Comparison of ENCODE assay signal across 19 cellular contexts in genomic region chr3:121295966-121296365, GRCh38.
DNase-seq lines count a peak whose midpoint lies in the region; ATAC-seq, FAIRE-seq and TF ChIP-seq lines count a peak whose summit lies in the region.
"Had no signal": no experiment of that assay in that cellular context is flagged by ENCODE, and none has a peak within 500 bp of the region (broad histone marks: within the 10 kb centered on the region; RNA-seq: fewer than 3 reads in every experiment).

No MANE protein-coding gene starts in this region.

- no peaks in the 10 kb centered on the region for H3K4me1 ChIP-seq in mammary epithelial cell (ENCODE audit: insufficient read depth, low read length)
- H3K4me1 ChIP-seq: A549; BLaER1 treated with 17β-estradiol and CSF1 and Interleukin-3, amounts not matched to agents 10 nM and 100 nM; SJSA1 had no signal

- no peak overlapping the region for H2AFZ ChIP-seq in mammary epithelial cell (ENCODE audit: low read depth, low read length)

- CTCF ChIA-PET in mammary epithelial cell (lab: Charles Lee; ENCODE audit: low non-redundant PET) = no interaction called here

- H3K27me3 ChIP-seq in mammary epithelial cell (ENCODE audit: insufficient read depth, low read length) = no peaks in the 10 kb centered on the region
- H3K27me3 ChIP-seq: BLaER1 treated with 17β-estradiol and CSF1 and Interleukin-3, amounts not matched to agents 10 nM and 100 nM; SJSA1 had no signal

- intact Hi-C loops in mammary epithelial cell (cut with micrococcal nuclease) = no loop called here

- TF ChIP-seq CTCF in mammary epithelial cell (conservative IDR thresholded peaks at IDR 0.05 in 1 of 2, IDR thresholded peaks at IDR 0.05 in 1 of 2; ENCODE audit: extremely low read depth in 1 of 2, insufficient read depth in 1 of 2, low read depth in 1 of 2, low read length in 2 of 2) (no peak), fibroblast of villous mesenchyme (IDR thresholded peaks at IDR 0.05; ENCODE audit: insufficient read depth, low read depth, low read length) (no peak)

- no peak overlapping the region for H3K27ac ChIP-seq in mammary epithelial cell (ENCODE audit: insufficient read depth, low read depth, low read length)
- H3K27ac ChIP-seq: A549; BLaER1 treated with 17β-estradiol and CSF1 and Interleukin-3, amounts not matched to agents 10 nM and 100 nM; SJSA1 had no signal

- dilution Hi-C loops in mammary epithelial cell (cut with HindIII; ENCODE audit: low sequenced_read_pairs) = no loop called here

- in situ Hi-C loops in mammary epithelial cell (cut with MboI; ENCODE audit: low sequenced_read_pairs in 2 of 2) = no loop called here

- no peak overlapping the region for H3K9ac ChIP-seq in mammary epithelial cell (ENCODE audit: insufficient read depth, low read length)
- H3K9ac ChIP-seq: BLaER1 treated with 17β-estradiol and CSF1 and Interleukin-3, amounts not matched to agents 10 nM and 100 nM had no signal

- ATAC-seq in HG03520 (IDR thresholded peaks at IDR 0.05; ENCODE audit: unreplicated experiment) (no peak), HG03039 (IDR thresholded peaks at IDR 0.05; ENCODE audit: unreplicated experiment) (no peak)
- ATAC-seq: A549, GM12878 had no signal

- no peak for FAIRE-seq in HTR-8/SVneo (lab: Jason Lieb, UNC)
- FAIRE-seq: A549, D721Med, GM12878 had no signal

- H3K9me3 ChIP-seq in mammary epithelial cell (replicated peaks; ENCODE audit: insufficient read depth, low read length) = no peaks in the 10 kb centered on the region
- H3K9me3 ChIP-seq: A549, SJSA1 had no signal

- H3K4me2 ChIP-seq in mammary epithelial cell (ENCODE audit: insufficient read depth, low read depth, low read length) = no peak overlapping the region
- H3K4me2 ChIP-seq: A549; BLaER1 treated with 17β-estradiol and CSF1 and Interleukin-3, amounts not matched to agents 10 nM and 100 nM had no signal

- no TSS peak for BruUV-seq in mammary epithelial cell (replicated peaks; lab: Mats Ljungman, UMichigan)

- no peaks in the 10 kb centered on the region for H3K36me3 ChIP-seq in mammary epithelial cell (ENCODE audit: insufficient read depth, low read length)
- H3K36me3 ChIP-seq: BLaER1 treated with 17β-estradiol and CSF1 and Interleukin-3, amounts not matched to agents 10 nM and 100 nM; SJSA1 had no signal

- DNase-seq in EH (ENCODE audit: low read depth) (peak; percentile 23), HTR-8/SVneo (ENCODE audit: insufficient read length, low spot score) (peak; percentile 3), mammary epithelial cell (peak; percentile 1), fibroblast of villous mesenchyme (ENCODE audit: low read depth) (peak; percentile 31), NCI-H2107 (lab: John Stamatoyannopoulos, UW) (no peak)
- DNase-seq in activated CD8-positive, alpha-beta memory T cell treated with anti-CD3 and anti-CD28 coated beads, Interleukin-2, amount 50 U/mL, for 48 hours = no peak
- DNase-seq: CD8-positive, alpha-beta memory T cell; DMS79; GDM1; GOT3; NCI-H187 treated with DMSO at 0.1 percent for 48 hours; NCI-H526 treated with DMSO at 0.1 percent for 48 hours had no signal

- no peaks in the 10 kb centered on the region for H4K20me1 ChIP-seq in mammary epithelial cell (ENCODE audit: insufficient read depth, low read length)
- H4K20me1 ChIP-seq: BLaER1 treated with 17β-estradiol and CSF1 and Interleukin-3, amounts not matched to agents 10 nM and 100 nM had no signal

- H3K4me3 ChIP-seq in mammary epithelial cell (replicated peaks in 1 of 3; ENCODE audit: insufficient read depth in 1 of 3, low read depth in 2 of 3, low read length in 3 of 3) (no peak overlapping the region), fibroblast of villous mesenchyme (ENCODE audit: low read depth, low read length) (no peak overlapping the region)
- H3K4me3 ChIP-seq: A549; BLaER1 treated with 17β-estradiol and CSF1 and Interleukin-3, amounts not matched to agents 10 nM and 100 nM; GM12878; SJSA1 had no signal

- no peaks in the 10 kb centered on the region for H3K79me2 ChIP-seq in mammary epithelial cell (ENCODE audit: insufficient read depth, low read length)

Comparison
In these comparisons a context has a peak if more than half of its experiments do, and no peak if none do; other contexts are left out.
1. DNase-seq: peak in EH (single experiment), HTR-8/SVneo (single experiment), mammary epithelial cell (single experiment) and fibroblast of villous mesenchyme (single experiment); none in activated CD8-positive, alpha-beta memory T cell treated with anti-CD3 and anti-CD28 coated beads, Interleukin-2, amount 50 U/mL, for 48 hours (single experiment) and NCI-H2107 (single experiment).